Comparison of ENCODE assay signal across 2 cellular contexts in genomic region chr6:10416863-10417641, GRCh38.
TF ChIP-seq lines count a peak whose summit lies in the region.

No MANE protein-coding gene starts in this region.

TF ChIP-seq in SK-N-SH treated with all-trans-retinoic acid at 6 μM for 48 hours, 23 proteins besides CTCF, POLR2A, EP300 and RAD21 (continued from another document):
- TF ChIP-seq TSHZ2 (CRISPR knock-in tag; IDR thresholded peaks at IDR 0.05) (no peak), PPARA (CRISPR knock-in tag; IDR thresholded peaks at IDR 0.05; ENCODE audit: borderline replicate concordance) (no peak), OSR1 (CRISPR knock-in tag; IDR thresholded peaks at IDR 0.05) (no peak), POU6F1 (CRISPR knock-in tag; IDR thresholded peaks at IDR 0.05; ENCODE audit: borderline replicate concordance, low read depth) (no peak), TCF4 (CRISPR knock-in tag; IDR thresholded peaks at IDR 0.05; ENCODE audit: borderline replicate concordance) (no peak), ZNF8 (CRISPR knock-in tag; IDR thresholded peaks at IDR 0.05) (no peak), RARB (CRISPR knock-in tag; IDR thresholded peaks at IDR 0.05) (no peak), ARNTL (CRISPR knock-in tag; IDR thresholded peaks at IDR 0.05; ENCODE audit: borderline replicate concordance, low read depth) (no peak), TOX (CRISPR knock-in tag; IDR thresholded peaks at IDR 0.05; ENCODE audit: borderline replicate concordance) (no peak)
- TF ChIP-seq, protein P1, sequence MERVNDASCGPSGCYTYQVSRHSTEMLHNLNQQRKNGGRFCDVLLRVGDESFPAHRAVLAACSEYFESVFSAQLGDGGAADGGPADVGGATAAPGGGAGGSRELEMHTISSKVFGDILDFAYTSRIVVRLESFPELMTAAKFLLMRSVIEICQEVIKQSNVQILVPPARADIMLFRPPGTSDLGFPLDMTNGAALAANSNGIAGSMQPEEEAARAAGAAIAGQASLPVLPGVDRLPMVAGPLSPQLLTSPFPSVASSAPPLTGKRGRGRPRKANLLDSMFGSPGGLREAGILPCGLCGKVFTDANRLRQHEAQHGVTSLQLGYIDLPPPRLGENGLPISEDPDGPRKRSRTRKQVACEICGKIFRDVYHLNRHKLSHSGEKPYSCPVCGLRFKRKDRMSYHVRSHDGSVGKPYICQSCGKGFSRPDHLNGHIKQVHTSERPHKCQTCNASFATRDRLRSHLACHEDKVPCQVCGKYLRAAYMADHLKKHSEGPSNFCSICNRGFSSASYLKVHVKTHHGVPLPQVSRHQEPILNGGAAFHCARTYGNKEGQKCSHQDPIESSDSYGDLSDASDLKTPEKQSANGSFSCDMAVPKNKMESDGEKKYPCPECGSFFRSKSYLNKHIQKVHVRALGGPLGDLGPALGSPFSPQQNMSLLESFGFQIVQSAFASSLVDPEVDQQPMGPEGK (CRISPR knock-in tag; IDR thresholded peaks at IDR 0.05; ENCODE audit: borderline replicate concordance): no peak
TF ChIP-seq in SK-N-SH treated with all-trans-retinoic acid at 6 μM for 48 hours: peak in this region for 0.

TF ChIP-seq in SK-N-SH, 30 proteins besides CTCF, POLR2A, EP300 and RAD21 (continued from another document):
- TF ChIP-seq, protein P2, sequence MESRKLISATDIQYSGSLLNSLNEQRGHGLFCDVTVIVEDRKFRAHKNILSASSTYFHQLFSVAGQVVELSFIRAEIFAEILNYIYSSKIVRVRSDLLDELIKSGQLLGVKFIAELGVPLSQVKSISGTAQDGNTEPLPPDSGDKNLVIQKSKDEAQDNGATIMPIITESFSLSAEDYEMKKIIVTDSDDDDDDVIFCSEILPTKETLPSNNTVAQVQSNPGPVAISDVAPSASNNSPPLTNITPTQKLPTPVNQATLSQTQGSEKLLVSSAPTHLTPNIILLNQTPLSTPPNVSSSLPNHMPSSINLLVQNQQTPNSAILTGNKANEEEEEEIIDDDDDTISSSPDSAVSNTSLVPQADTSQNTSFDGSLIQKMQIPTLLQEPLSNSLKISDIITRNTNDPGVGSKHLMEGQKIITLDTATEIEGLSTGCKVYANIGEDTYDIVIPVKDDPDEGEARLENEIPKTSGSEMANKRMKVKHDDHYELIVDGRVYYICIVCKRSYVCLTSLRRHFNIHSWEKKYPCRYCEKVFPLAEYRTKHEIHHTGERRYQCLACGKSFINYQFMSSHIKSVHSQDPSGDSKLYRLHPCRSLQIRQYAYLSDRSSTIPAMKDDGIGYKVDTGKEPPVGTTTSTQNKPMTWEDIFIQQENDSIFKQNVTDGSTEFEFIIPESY (IDR thresholded peaks at IDR 0.05; ENCODE audit: borderline replicate concordance, low read depth): no peak
